8 cellular contexts compared by ENCODE assay signal in the genomic region with DNA sequence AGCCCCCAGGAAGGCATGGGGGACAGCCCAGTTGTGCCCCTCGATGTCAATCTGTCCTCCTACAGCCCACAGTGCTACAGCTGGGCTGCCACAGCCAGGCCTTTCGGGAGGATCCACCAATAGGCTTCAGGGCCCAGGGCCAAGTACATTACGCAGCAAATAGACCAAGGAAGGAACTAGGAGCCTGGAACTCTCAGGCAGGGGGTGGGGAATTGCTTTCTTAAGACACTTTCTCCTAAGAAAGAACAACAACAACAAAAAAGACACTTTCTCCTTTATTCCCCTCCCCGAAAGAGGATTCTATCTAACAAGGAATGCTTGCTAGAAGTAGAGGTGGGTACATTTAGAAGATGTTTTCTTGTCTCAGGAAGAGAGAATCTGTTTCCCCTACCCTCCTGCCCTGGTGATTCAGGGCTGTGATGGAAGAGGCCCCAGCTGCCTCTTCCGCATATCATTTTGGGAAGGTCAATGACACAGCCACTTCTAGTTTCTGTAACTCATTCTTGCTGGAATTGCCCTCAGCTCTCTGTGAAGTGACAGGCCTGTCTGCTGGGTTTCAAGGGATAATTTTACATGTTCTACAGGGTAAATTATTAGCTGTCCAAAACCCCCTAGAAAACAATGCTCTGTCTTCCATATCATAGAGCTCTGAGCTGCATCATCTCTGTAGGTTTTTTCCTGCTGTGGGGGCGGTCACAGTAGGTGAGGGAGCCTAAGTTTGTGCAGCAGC. TPM values are rescaled to one million over a fixed set of nuclear protein-coding genes. Genes with fewer than 3 reads are reported as not detected.
A peak's percentile ranks its signal among the peaks of the same experiment; 100 is the strongest.
DNase-seq lines count a peak whose midpoint lies in the region; ATAC-seq, FAIRE-seq and TF ChIP-seq lines count a peak whose summit lies in the region.

No MANE protein-coding gene starts in this region.

- TF ChIP-seq CTCF in H1 (IDR thresholded peaks at IDR 0.05; ENCODE audit: control extremely low read depth in 1 of 3, insufficient read depth in 1 of 3, low read depth in 1 of 3, low read length in 3 of 3), result no peak

- peak overlapping the region; percentile 82 for H2AK5ac ChIP-seq in H1 (ENCODE audit: low read depth, low read length)

- peak overlapping the region; percentile 3 to 17; a peak in 2 of 4 replicates for H3K4me2 ChIP-seq in H1 (ENCODE audit: insufficient read depth in 1 of 2, low read depth in 2 of 2, low read length in 2 of 2)

- TF ChIP-seq EP300 in H1 (IDR thresholded peaks at IDR 0.05; ENCODE audit: borderline replicate concordance in 1 of 2, low read depth in 2 of 2, low read length in 2 of 2), result no peak

- H2BK120ac ChIP-seq in H1 (replicated peaks; ENCODE audit: low read depth, low read length), result peak overlapping the region; percentile 68

- no peak overlapping the region for H3K4me3 ChIP-seq in CD8-positive, alpha-beta memory T cell (ENCODE audit: low read length)
- H3K4me3 ChIP-seq in H1 (ENCODE audit: extremely low read depth in 1 of 4, insufficient read depth in 2 of 4, low read depth in 3 of 4, low read length in 4 of 4), result no peak overlapping the region
- peak overlapping the region in 1 of 2 donors; percentile 20 for H3K4me3 ChIP-seq in muscle layer of colon (ENCODE audit: low read depth in 1 of 2, low read length in 2 of 2)
- H3K4me3 ChIP-seq in aorta (ENCODE audit: low read length in 2 of 2), result no peak overlapping the region

- peaks cover 14 to 28% (median 15%) of the 10 kb centered on the region in 3 donors for H3K4me1 Mint-ChIP-seq in CD8-positive, alpha-beta memory T cell

- CTCF ChIA-PET in CD8-positive, alpha-beta memory T cell (lab: Charles Lee), result interaction anchor here (0.7 to 21.4 kb wide), 3 partner anchors 16 to 73 kb away, joined by 3 to 448 read pairs (median 132); partner anchors contain the start of gene NEAT1
- CTCF ChIA-PET in H1 (lab: Charles Lee; ENCODE audit: partially characterized antibody), result interaction anchor here (0.9 to 29.0 kb wide), 6 partner anchors 9 to 104 kb away, joined by 3 to 809 read pairs (median 41); no protein-coding TSS in a partner anchor

- peak overlapping the region; percentile 63; the same call in 1 of the 2 replicates for H3K18ac ChIP-seq in H1 (ENCODE audit: extremely low read depth, low read length)

- WGBS in H1 (ENCODE audit: extremely low coverage in 1 of 2, insufficient coverage in 1 of 2, insufficient read length in 1 of 2, insufficient replicate concordance in 2 of 2, low coverage in 1 of 2, low lambda C conversion rate in 2 of 2, missing lambda C conversion rate in 1 of 2), 2 experiments, result 81% methylated on average over 6 of the region's 6 CpGs; no CpG with 5 or more reads in 1 of the 2 experiments
- WGBS in aorta, 2 donors, result 22 to 25% methylated on average over 6 of the region's 6 CpGs

- no peak overlapping the region for H2AFZ ChIP-seq in H1 (ENCODE audit: low read length)

- H3K23me2 ChIP-seq in H1 (ENCODE audit: low read depth, low read length), result peaks cover 2% of the 10 kb centered on the region

- H3K9me3 Mint-ChIP-seq in CD8-positive, alpha-beta memory T cell, result no peaks in the 10 kb centered on the region

- peak overlapping the region in 2 of 7 donors; percentile 44 to 50 for H3K4me3 Mint-ChIP-seq in CD8-positive, alpha-beta memory T cell

- no peak overlapping the region for H4K5ac ChIP-seq in H1 (ENCODE audit: insufficient read length, low read depth, low read length)

- H3K4ac ChIP-seq in H1 (replicated peaks; ENCODE audit: insufficient read length, low read depth, low read length), result peak overlapping the region; percentile 30

- H3K79me1 ChIP-seq in H1 (ENCODE audit: low read depth, low read length), result no peaks in the 10 kb centered on the region; the same call in 1 of the 2 replicates

- TF ChIP-seq POLR2A in Raji (IDR thresholded peaks at IDR 0.05; ENCODE audit: insufficient read depth, low read depth, low read length) (0 out of 2 replicates have a peak, but pooled peaks have one; percentile 16), H1 (IDR thresholded peaks at IDR 0.05; ENCODE audit: control extremely low read depth in 1 of 2, low read depth in 2 of 2, low read length in 2 of 2) (no peak)

- H2BK5ac ChIP-seq in H1 (ENCODE audit: low read depth, low read length), result peak overlapping the region; percentile 91; the same call in 1 of the 2 replicates

- H2BK12ac ChIP-seq in H1 (ENCODE audit: low read depth, low read length), result peak overlapping the region; percentile 100

- H3K27ac Mint-ChIP-seq in CD8-positive, alpha-beta memory T cell, result peak overlapping the region in 3 of 8 donors; percentile 42 to 89 (median 43)

- POLR2A ChIA-PET in CD8-positive, alpha-beta memory T cell (lab: Charles Lee), result interaction anchor here (1.0 to 1.4 kb wide), 4 partner anchors 9 to 108 kb away, joined by 3 to 6 read pairs (median 4); no protein-coding TSS in a partner anchor
- POLR2A ChIA-PET in H1 (lab: Charles Lee; ENCODE audit: partially characterized antibody), result interaction anchor here (0.7 to 29.8 kb wide), 9 partner anchors 9 to 119 kb away, joined by 3 to 1569 read pairs (median 4); partner anchors contain the start of genes MALAT1 and NEAT1

- intact Hi-C loops in aorta (cut with DNase I), result no loop called here

- H3K4me1 ChIP-seq in CD8-positive, alpha-beta memory T cell (ENCODE audit: insufficient read depth, low read length), result peaks cover 16% of the 10 kb centered on the region
- peaks cover 36 to 62% (median 47%) of the 10 kb centered on the region in 4 experiments for H3K4me1 ChIP-seq in H1 (replicated peaks in 1 of 4; ENCODE audit: control insufficient read depth in 3 of 4, insufficient read depth in 4 of 4, low read length in 3 of 4)
- H3K4me1 ChIP-seq in muscle layer of colon (ENCODE audit: insufficient read depth, low read length), result peaks cover 86% of the 10 kb centered on the region
- peaks cover 2% of the 10 kb centered on the region in 2 donors for H3K4me1 ChIP-seq in aorta (ENCODE audit: control insufficient read depth in 1 of 2, insufficient read depth in 2 of 2, low read length in 2 of 2)

- H4K91ac ChIP-seq in H1 (replicated peaks; ENCODE audit: insufficient read length, low read length), result peak overlapping the region; percentile 75

- no peak for TF ChIP-seq RAD21 in H1 (IDR thresholded peaks at IDR 0.05 in 1 of 2, conservative IDR thresholded peaks at IDR 0.05 in 1 of 2; ENCODE audit: low read depth in 2 of 2, low read length in 2 of 2)

- no peaks in the 10 kb centered on the region for H3K9me3 ChIP-seq in CD8-positive, alpha-beta memory T cell (ENCODE audit: low read length)
- no peaks in the 10 kb centered on the region for H3K9me3 ChIP-seq in H1 (ENCODE audit: insufficient read depth in 2 of 2, low read depth in 1 of 2, low read length in 1 of 2)
- H3K9me3 ChIP-seq in muscle layer of colon (ENCODE audit: low read length), result no peaks in the 10 kb centered on the region
- H3K9me3 ChIP-seq in aorta (ENCODE audit: control insufficient read depth, low read length), result no peaks in the 10 kb centered on the region

- no peaks in the 10 kb centered on the region for H3K27me3 ChIP-seq in CD8-positive, alpha-beta memory T cell (ENCODE audit: insufficient read depth, low read length, poor library complexity, severe bottlenecking)
- no peaks in the 10 kb centered on the region for H3K27me3 ChIP-seq in H1 (replicated peaks in 1 of 4; ENCODE audit: control insufficient read depth in 3 of 4, extremely low read depth in 1 of 4, insufficient read depth in 3 of 4, low read length in 3 of 4)
- H3K27me3 ChIP-seq in muscle layer of colon (ENCODE audit: control insufficient read depth in 1 of 2, insufficient read depth in 2 of 2, low read length in 2 of 2), result no peaks in the 10 kb centered on the region
- no peaks in the 10 kb centered on the region for H3K27me3 ChIP-seq in aorta (ENCODE audit: control insufficient read depth in 1 of 2, insufficient read depth in 2 of 2, low read length in 1 of 2)

- H3K27ac ChIP-seq in CD8-positive, alpha-beta memory T cell (ENCODE audit: low read depth, low read length), result peak overlapping the region; percentile 76
- H3K27ac ChIP-seq in H1 (ENCODE audit: low read depth, low read length) (no peak overlapping the region), muscle layer of colon (ENCODE audit: low read depth, low read length) (peak overlapping the region; percentile 100), aorta (ENCODE audit: low read depth in 1 of 2, low read length in 2 of 2) (peak overlapping the region; percentile 73 to 98)

- no peaks in the 10 kb centered on the region for H4K20me1 ChIP-seq in H1 (replicated peaks in 1 of 2; ENCODE audit: control insufficient read depth in 1 of 2, insufficient read depth in 2 of 2, low read length in 2 of 2)

- peak overlapping the region; percentile 46; the same call in 1 of the 2 replicates for H4K8ac ChIP-seq in H1 (ENCODE audit: extremely low read depth, insufficient read depth, low read length)

- H3K14ac ChIP-seq in H1 (ENCODE audit: insufficient read length), result no peak overlapping the region

- no peak overlapping the region for H3K23ac ChIP-seq in H1 (ENCODE audit: insufficient read length)

- peaks cover 0 to 9% of the 10 kb centered on the region in 2 experiments; a peak in 1 of 4 replicates for H3K79me2 ChIP-seq in H1 (ENCODE audit: control insufficient read depth in 1 of 2, insufficient read depth in 2 of 2, low read length in 2 of 2)

- DNase-seq in CD8-positive, alpha-beta memory T cell, result no peak
- DNase-seq in H1 (ENCODE audit: low read depth in 1 of 2, low spot score in 2 of 2), result no peak
- peak; percentile 91 to 93 for DNase-seq in aorta
- DNase-seq in activated CD8-positive, alpha-beta memory T cell treated with anti-CD3 and anti-CD28 coated beads for 24 hours, result no peak

- H3K56ac ChIP-seq in H1 (replicated peaks; ENCODE audit: insufficient read length, low read depth, low read length), result no peak overlapping the region

- H2BK15ac ChIP-seq in H1 (ENCODE audit: low read length), result 0 out of 2 replicates have a peak overlapping the region, but pooled peaks have one; percentile 35

- H3K36me3 ChIP-seq in CD8-positive, alpha-beta memory T cell (ENCODE audit: insufficient read depth, low read length), result no peaks in the 10 kb centered on the region
- H3K36me3 ChIP-seq in H1 (ENCODE audit: control insufficient read depth in 2 of 4, insufficient read depth in 4 of 4, low read length in 3 of 4), result no peaks in the 10 kb centered on the region
- H3K36me3 ChIP-seq in muscle layer of colon (ENCODE audit: insufficient read depth, low read length), result no peaks in the 10 kb centered on the region
- H3K36me3 ChIP-seq in aorta (ENCODE audit: control insufficient read depth in 1 of 2, insufficient read depth in 2 of 2, low read length in 1 of 2), result no peaks in the 10 kb centered on the region

- H3K36me3 Mint-ChIP-seq in CD8-positive, alpha-beta memory T cell, result no peaks in the 10 kb centered on the region

- ATAC-seq in GM21529 (IDR thresholded peaks at IDR 0.05; ENCODE audit: unreplicated experiment) (peak; percentile 25), aorta (ENCODE audit: low FRiP score) (peak; percentile 34), HG03159 (IDR thresholded peaks at IDR 0.05; ENCODE audit: unreplicated experiment) (no peak)

- peak overlapping the region; percentile 67; the same call in 1 of the 2 replicates for H2BK20ac ChIP-seq in H1 (ENCODE audit: low read length)

- no peak for FAIRE-seq in H1 (lab: Jason Lieb, UNC)

- H3K27me3 Mint-ChIP-seq in CD8-positive, alpha-beta memory T cell, result peaks cover 0 to 2% of the 10 kb centered on the region in 2 donors

- H3K9ac ChIP-seq in H1 (replicated peaks in 1 of 4; ENCODE audit: extremely low read depth in 1 of 4, low read depth in 3 of 4, low read length in 3 of 4) (no peak overlapping the region; a peak in 1 of 7 replicates), muscle layer of colon (ENCODE audit: low read length) (peak overlapping the region; percentile 40)

RNA-seq across cellular contexts. Expression of gene MALAT1, which starts 6.0 kb away (rescaled TPM):
- 1,000 to 10,000 TPM; 4,639 to 4,912 TPM for total RNA-seq in CD8-positive, alpha-beta memory T cell
- polyA plus RNA-seq in CD8-positive, alpha-beta memory T cell, result 2,529 TPM
- total RNA-seq in H1 (2021; fragmentation: NEBNext Ultra II Directional; extraction: Animal tissue kit (Norgen Biotek cat#: 25700)), result 911 and 984 TPM in 2 replicates
- 115 and 138 TPM in 2 replicates for polyA plus RNA-seq in H1 (2011; rRNA removed)
- 212 TPM for polyA plus RNA-seq in H1 (2011; cell fraction: cytosol; rRNA removed)
- polyA plus RNA-seq in H1 (2011; cell fraction: nucleus; rRNA removed), result 619 TPM
- polyA plus RNA-seq in H1 (2012, experiment 1 of 2), result 175 to 282 TPM (median 222 TPM) in 4 replicates
- polyA plus RNA-seq in H1 (2012, experiment 2 of 2), result 15.8 TPM
- polyA plus RNA-seq in H1 (2013, experiment 1 of 2), result 300 TPM
- polyA plus RNA-seq in H1 (2013, experiment 2 of 2), result 230 TPM
- 1,379 and 1,792 TPM in 2 replicates for polyA minus RNA-seq in H1 (2011; rRNA and poly(A)+ RNA removed)
- polyA minus RNA-seq in H1 (2011; cell fraction: cytosol; rRNA and poly(A)+ RNA removed), result 1,548 TPM
- 4,417 TPM for polyA minus RNA-seq in H1 (2011; cell fraction: nucleus; rRNA and poly(A)+ RNA removed)
- total RNA-seq in aorta, result over 10,000 TPM; 16,103 to 18,225 TPM
- 100 to 1,000 TPM; 228 to 370 TPM for polyA plus RNA-seq in aorta

RNA-seq across cellular contexts. Expression of gene SCYL1, which starts 32.1 kb away (rescaled TPM):
- total RNA-seq in CD8-positive, alpha-beta memory T cell, result 10 to 100 TPM; 85.1 to 88.5 TPM
- polyA plus RNA-seq in CD8-positive, alpha-beta memory T cell, result 42.1 TPM
- 59.4 and 59.8 TPM in 2 replicates for total RNA-seq in H1 (2021; fragmentation: NEBNext Ultra II Directional; extraction: Animal tissue kit (Norgen Biotek cat#: 25700))
- polyA plus RNA-seq in H1 (2011; rRNA removed) (77.7 and 111 TPM in 2 replicates), aorta (10 to 100 TPM; 31.3 to 98.9 TPM)
- polyA plus RNA-seq in H1 (2011; cell fraction: cytosol; rRNA removed), result 81.5 TPM
- 125 TPM for polyA plus RNA-seq in H1 (2011; cell fraction: nucleus; rRNA removed)
- polyA plus RNA-seq in H1 (2012, experiment 1 of 2), result 25.2 to 54.4 TPM (median 48.4 TPM) in 4 replicates
- 47.9 TPM for polyA plus RNA-seq in H1 (2012, experiment 2 of 2)
- polyA plus RNA-seq in H1 (2013, experiment 1 of 2), result 44.5 TPM
- polyA plus RNA-seq in H1 (2013, experiment 2 of 2), result 50.1 TPM
- 40.4 and 48.7 TPM in 2 replicates for polyA minus RNA-seq in H1 (2011; rRNA and poly(A)+ RNA removed)
- 40.9 TPM for polyA minus RNA-seq in H1 (2011; cell fraction: cytosol; rRNA and poly(A)+ RNA removed)
- 32.2 TPM for polyA minus RNA-seq in H1 (2011; cell fraction: nucleus; rRNA and poly(A)+ RNA removed)
- total RNA-seq in aorta, result 10 to 100 TPM; 74.0 to 74.4 TPM

Comparison
In these comparisons a context has a peak if more than half of its experiments do, and no peak if none do; other contexts are left out.
1. DNase-seq: peak in aorta (2 of 2); none in CD8-positive, alpha-beta memory T cell (0 of 5), H1 (0 of 2) and activated CD8-positive, alpha-beta memory T cell treated with anti-CD3 and anti-CD28 coated beads for 24 hours (single experiment).